In the genomic region with DNA sequence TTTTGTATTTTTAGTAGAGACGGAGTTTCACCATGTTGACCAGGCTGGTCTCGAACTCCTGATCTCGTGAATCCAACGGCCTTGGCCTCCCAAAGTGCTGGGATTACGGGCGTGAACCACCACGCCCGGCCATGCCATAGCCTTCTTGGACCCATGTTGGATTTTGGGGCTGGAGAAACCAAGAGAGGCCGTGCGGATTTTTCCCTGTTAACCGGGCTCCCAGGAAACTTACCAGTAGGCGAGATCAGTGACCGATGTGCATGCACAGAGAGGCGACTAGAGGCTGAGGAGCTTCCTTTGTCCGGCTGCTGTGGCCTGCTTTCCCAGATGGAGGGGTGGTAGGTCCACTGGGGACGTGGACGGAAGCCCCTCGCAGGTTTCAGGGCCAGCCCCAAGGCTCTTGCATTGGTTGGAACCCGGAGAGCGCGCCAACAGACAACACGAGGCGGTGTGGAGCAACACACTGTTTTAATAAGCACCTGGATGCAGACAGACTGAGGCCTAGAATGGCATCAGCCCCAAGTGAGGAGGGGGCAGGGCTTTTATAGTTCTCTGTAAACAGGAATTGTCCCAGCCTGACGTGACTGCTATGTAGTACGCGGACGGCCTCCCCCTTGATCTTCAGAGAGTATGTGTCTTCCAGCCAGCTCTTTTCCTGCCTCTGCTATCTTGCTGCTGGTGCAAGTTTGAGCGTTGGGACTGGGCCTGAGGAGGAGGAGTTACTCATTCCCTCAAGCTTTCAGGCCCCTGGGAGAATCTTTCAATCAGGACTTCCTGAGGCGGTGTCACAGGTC, we compare ENCODE assay signal across 1 cellular context.
TF ChIP-seq lines count a peak whose summit lies in the region.

A gene (minus strand): TSS at position 517 of the 794 bp plus-strand sequence. CDS start 6,624 bp downstream, outside the sequence.

TF ChIP-seq in H1, 55 proteins besides CTCF, POLR2A, EP300 and RAD21:
- TF ChIP-seq ASH2L (IDR thresholded peaks at IDR 0.05; ENCODE audit: low read length) (no peak), RBBP5 (IDR thresholded peaks at IDR 0.05; ENCODE audit: borderline replicate concordance, low read depth, low read length) (no peak), CEBPB (IDR thresholded peaks at IDR 0.05; ENCODE audit: low read depth, low read length) (no peak), SP2 (IDR thresholded peaks at IDR 0.05; ENCODE audit: low read length) (no peak), TBP (IDR thresholded peaks at IDR 0.05; ENCODE audit: low read depth, low read length) (no peak), CHD1 (IDR thresholded peaks at IDR 0.05; ENCODE audit: low read depth, low read length) (no peak), CTBP2 (IDR thresholded peaks at IDR 0.05; ENCODE audit: borderline replicate concordance, insufficient read depth, insufficient read length, low read length) (no peak), SP1 (IDR thresholded peaks at IDR 0.05; ENCODE audit: low read depth, low read length) (no peak), KDM5A (IDR thresholded peaks at IDR 0.05; ENCODE audit: low read length) (no peak), SAP30 (IDR thresholded peaks at IDR 0.05; ENCODE audit: insufficient read depth, insufficient replicate concordance, low read length) (no peak), YY1 (IDR thresholded peaks at IDR 0.05; ENCODE audit: low read depth, low read length) (no peak)
- TF ChIP-seq, protein P1, sequence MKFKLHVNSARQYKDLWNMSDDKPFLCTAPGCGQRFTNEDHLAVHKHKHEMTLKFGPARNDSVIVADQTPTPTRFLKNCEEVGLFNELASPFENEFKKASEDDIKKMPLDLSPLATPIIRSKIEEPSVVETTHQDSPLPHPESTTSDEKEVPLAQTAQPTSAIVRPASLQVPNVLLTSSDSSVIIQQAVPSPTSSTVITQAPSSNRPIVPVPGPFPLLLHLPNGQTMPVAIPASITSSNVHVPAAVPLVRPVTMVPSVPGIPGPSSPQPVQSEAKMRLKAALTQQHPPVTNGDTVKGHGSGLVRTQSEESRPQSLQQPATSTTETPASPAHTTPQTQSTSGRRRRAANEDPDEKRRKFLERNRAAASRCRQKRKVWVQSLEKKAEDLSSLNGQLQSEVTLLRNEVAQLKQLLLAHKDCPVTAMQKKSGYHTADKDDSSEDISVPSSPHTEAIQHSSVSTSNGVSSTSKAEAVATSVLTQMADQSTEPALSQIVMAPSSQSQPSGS (IDR thresholded peaks at IDR 0.05; ENCODE audit: low read length), result no peak
- TF ChIP-seq, protein P2, sequence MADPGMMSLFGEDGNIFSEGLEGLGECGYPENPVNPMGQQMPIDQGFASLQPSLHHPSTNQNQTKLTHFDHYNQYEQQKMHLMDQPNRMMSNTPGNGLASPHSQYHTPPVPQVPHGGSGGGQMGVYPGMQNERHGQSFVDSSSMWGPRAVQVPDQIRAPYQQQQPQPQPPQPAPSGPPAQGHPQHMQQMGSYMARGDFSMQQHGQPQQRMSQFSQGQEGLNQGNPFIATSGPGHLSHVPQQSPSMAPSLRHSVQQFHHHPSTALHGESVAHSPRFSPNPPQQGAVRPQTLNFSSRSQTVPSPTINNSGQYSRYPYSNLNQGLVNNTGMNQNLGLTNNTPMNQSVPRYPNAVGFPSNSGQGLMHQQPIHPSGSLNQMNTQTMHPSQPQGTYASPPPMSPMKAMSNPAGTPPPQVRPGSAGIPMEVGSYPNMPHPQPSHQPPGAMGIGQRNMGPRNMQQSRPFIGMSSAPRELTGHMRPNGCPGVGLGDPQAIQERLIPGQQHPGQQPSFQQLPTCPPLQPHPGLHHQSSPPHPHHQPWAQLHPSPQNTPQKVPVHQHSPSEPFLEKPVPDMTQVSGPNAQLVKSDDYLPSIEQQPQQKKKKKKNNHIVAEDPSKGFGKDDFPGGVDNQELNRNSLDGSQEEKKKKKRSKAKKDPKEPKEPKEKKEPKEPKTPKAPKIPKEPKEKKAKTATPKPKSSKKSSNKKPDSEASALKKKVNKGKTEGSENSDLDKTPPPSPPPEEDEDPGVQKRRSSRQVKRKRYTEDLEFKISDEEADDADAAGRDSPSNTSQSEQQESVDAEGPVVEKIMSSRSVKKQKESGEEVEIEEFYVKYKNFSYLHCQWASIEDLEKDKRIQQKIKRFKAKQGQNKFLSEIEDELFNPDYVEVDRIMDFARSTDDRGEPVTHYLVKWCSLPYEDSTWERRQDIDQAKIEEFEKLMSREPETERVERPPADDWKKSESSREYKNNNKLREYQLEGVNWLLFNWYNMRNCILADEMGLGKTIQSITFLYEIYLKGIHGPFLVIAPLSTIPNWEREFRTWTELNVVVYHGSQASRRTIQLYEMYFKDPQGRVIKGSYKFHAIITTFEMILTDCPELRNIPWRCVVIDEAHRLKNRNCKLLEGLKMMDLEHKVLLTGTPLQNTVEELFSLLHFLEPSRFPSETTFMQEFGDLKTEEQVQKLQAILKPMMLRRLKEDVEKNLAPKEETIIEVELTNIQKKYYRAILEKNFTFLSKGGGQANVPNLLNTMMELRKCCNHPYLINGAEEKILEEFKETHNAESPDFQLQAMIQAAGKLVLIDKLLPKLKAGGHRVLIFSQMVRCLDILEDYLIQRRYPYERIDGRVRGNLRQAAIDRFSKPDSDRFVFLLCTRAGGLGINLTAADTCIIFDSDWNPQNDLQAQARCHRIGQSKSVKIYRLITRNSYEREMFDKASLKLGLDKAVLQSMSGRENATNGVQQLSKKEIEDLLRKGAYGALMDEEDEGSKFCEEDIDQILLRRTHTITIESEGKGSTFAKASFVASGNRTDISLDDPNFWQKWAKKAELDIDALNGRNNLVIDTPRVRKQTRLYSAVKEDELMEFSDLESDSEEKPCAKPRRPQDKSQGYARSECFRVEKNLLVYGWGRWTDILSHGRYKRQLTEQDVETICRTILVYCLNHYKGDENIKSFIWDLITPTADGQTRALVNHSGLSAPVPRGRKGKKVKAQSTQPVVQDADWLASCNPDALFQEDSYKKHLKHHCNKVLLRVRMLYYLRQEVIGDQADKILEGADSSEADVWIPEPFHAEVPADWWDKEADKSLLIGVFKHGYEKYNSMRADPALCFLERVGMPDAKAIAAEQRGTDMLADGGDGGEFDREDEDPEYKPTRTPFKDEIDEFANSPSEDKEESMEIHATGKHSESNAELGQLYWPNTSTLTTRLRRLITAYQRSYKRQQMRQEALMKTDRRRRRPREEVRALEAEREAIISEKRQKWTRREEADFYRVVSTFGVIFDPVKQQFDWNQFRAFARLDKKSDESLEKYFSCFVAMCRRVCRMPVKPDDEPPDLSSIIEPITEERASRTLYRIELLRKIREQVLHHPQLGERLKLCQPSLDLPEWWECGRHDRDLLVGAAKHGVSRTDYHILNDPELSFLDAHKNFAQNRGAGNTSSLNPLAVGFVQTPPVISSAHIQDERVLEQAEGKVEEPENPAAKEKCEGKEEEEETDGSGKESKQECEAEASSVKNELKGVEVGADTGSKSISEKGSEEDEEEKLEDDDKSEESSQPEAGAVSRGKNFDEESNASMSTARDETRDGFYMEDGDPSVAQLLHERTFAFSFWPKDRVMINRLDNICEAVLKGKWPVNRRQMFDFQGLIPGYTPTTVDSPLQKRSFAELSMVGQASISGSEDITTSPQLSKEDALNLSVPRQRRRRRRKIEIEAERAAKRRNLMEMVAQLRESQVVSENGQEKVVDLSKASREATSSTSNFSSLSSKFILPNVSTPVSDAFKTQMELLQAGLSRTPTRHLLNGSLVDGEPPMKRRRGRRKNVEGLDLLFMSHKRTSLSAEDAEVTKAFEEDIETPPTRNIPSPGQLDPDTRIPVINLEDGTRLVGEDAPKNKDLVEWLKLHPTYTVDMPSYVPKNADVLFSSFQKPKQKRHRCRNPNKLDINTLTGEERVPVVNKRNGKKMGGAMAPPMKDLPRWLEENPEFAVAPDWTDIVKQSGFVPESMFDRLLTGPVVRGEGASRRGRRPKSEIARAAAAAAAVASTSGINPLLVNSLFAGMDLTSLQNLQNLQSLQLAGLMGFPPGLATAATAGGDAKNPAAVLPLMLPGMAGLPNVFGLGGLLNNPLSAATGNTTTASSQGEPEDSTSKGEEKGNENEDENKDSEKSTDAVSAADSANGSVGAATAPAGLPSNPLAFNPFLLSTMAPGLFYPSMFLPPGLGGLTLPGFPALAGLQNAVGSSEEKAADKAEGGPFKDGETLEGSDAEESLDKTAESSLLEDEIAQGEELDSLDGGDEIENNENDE (IDR thresholded peaks at IDR 0.05; ENCODE audit: insufficient replicate concordance, low read length), result no peak
